Comparison of ENCODE assay signal across 11 cellular contexts in genomic region chr17:38912221-38912813, GRCh38. TPM values are rescaled to one million over a fixed set of nuclear protein-coding genes. Genes with fewer than 3 reads are reported as not detected.
DNase-seq lines count a peak whose midpoint lies in the region; ATAC-seq and TF ChIP-seq lines count a peak whose summit lies in the region.
"Had no signal": no experiment of that assay in that cellular context is flagged by ENCODE, and none has a peak within 500 bp of the region (broad histone marks: within the 10 kb centered on the region; RNA-seq: fewer than 3 reads in every experiment).

No MANE protein-coding gene starts in this region.

- DNase-seq in GM13976 (ENCODE audit: low spot score): peak; percentile 16
- DNase-seq in activated CD8-positive, alpha-beta memory T cell treated with anti-CD3 and anti-CD28 coated beads, Interleukin-2, amount 10 ng/mL, durations not matched to agents 7 days and 5 days: no peak
- peak; percentile 77 to 88 (median 85) for DNase-seq in right cardiac atrium
- DNase-seq in stimulated activated CD8-positive, alpha-beta memory T cell treated with anti-CD3 and anti-CD28 coated beads, Interleukin-4, amount 100 ng/mL, for 48 hours: peak; percentile 13
- DNase-seq in activated CD4-positive, alpha-beta T cell treated with anti-CD3 and anti-CD28 coated beads, Interleukin-2, amount 10 ng/mL, durations not matched to agents 24 days and 14 days: no peak
- DNase-seq in NCI-H1930 (lab: John Stamatoyannopoulos, UW): no peak
- DNase-seq: NCI-H446 treated with DMSO at 0.1 percent for 48 hours had no signal

- no peak overlapping the region for H3K4me3 Mint-ChIP-seq in activated CD8-positive, alpha-beta memory T cell treated with anti-CD3 and anti-CD28 coated beads, Interleukin-2, amount 10 ng/mL, durations not matched to agents 7 days and 5 days
- no peak overlapping the region for H3K4me3 Mint-ChIP-seq in activated CD4-positive, alpha-beta T cell treated with anti-CD3 and anti-CD28 coated beads, Interleukin-2, amount 10 ng/mL, durations not matched to agents 24 days and 14 days

- H3K9me3 ChIP-seq in right cardiac atrium (ENCODE audit: control insufficient read depth, low read length): no peaks in the 10 kb centered on the region
- H3K9me3 ChIP-seq: breast epithelium had no signal

- intact Hi-C loops in right cardiac atrium (cut with DNase I): no loop called here
- intact Hi-C loops in activated CD4-positive, alpha-beta T cell treated with anti-CD3 and anti-CD28 coated beads, Interleukin-2, amount 10 ng/mL, durations not matched to agents 24 days and 14 days (cut with micrococcal nuclease): no loop called here

- no peak for ATAC-seq in activated CD8-positive, alpha-beta memory T cell treated with anti-CD3 and anti-CD28 coated beads, Interleukin-2, amount 10 ng/mL, durations not matched to agents 7 days and 5 days
- ATAC-seq in right cardiac atrium: peak; percentile 35 to 52
- ATAC-seq in GM18519 (IDR thresholded peaks at IDR 0.05; ENCODE audit: low FRiP score, unreplicated experiment): no peak

- no peaks in the 10 kb centered on the region for H3K9me3 Mint-ChIP-seq in activated CD8-positive, alpha-beta memory T cell treated with anti-CD3 and anti-CD28 coated beads, Interleukin-2, amount 10 ng/mL, durations not matched to agents 7 days and 5 days (ENCODE audit: low read depth)
- no peaks in the 10 kb centered on the region for H3K9me3 Mint-ChIP-seq in activated CD4-positive, alpha-beta T cell treated with anti-CD3 and anti-CD28 coated beads, Interleukin-2, amount 10 ng/mL, durations not matched to agents 24 days and 14 days

- H3K27me3 Mint-ChIP-seq in activated CD8-positive, alpha-beta memory T cell treated with anti-CD3 and anti-CD28 coated beads, Interleukin-2, amount 10 ng/mL, durations not matched to agents 7 days and 5 days: no peaks in the 10 kb centered on the region
- H3K27me3 Mint-ChIP-seq in activated CD4-positive, alpha-beta T cell treated with anti-CD3 and anti-CD28 coated beads, Interleukin-2, amount 10 ng/mL, durations not matched to agents 24 days and 14 days: no peaks in the 10 kb centered on the region

- TF ChIP-seq CTCF in GM13976 (IDR thresholded peaks at IDR 0.05; ENCODE audit: borderline replicate concordance, control extremely low read depth, extremely low read depth, insufficient read depth, missing control alignments): no peak

- no peaks in the 10 kb centered on the region for H3K27me3 ChIP-seq in right cardiac atrium (ENCODE audit: control insufficient read depth, insufficient read depth)
- H3K27me3 ChIP-seq: breast epithelium had no signal

- peaks cover 23% of the 10 kb centered on the region for H3K36me3 Mint-ChIP-seq in activated CD8-positive, alpha-beta memory T cell treated with anti-CD3 and anti-CD28 coated beads, Interleukin-2, amount 10 ng/mL, durations not matched to agents 7 days and 5 days
- peaks cover 27% of the 10 kb centered on the region for H3K36me3 Mint-ChIP-seq in activated CD4-positive, alpha-beta T cell treated with anti-CD3 and anti-CD28 coated beads, Interleukin-2, amount 10 ng/mL, durations not matched to agents 24 days and 14 days (ENCODE audit: low read depth)

- no peak overlapping the region for H3K27ac ChIP-seq in right cardiac atrium (ENCODE audit: low read length)

- CTCF ChIA-PET in activated CD8-positive, alpha-beta memory T cell treated with anti-CD3 and anti-CD28 coated beads, Interleukin-2, amount 10 ng/mL, durations not matched to agents 7 days and 5 days (lab: Charles Lee): no interaction called here

- peaks cover 15% of the 10 kb centered on the region for H3K4me1 Mint-ChIP-seq in activated CD8-positive, alpha-beta memory T cell treated with anti-CD3 and anti-CD28 coated beads, Interleukin-2, amount 10 ng/mL, durations not matched to agents 7 days and 5 days
- H3K4me1 Mint-ChIP-seq in activated CD4-positive, alpha-beta T cell treated with anti-CD3 and anti-CD28 coated beads, Interleukin-2, amount 10 ng/mL, durations not matched to agents 24 days and 14 days: peaks cover 7% of the 10 kb centered on the region

- in situ Hi-C loops in GM13976 (cut with MboI; ENCODE audit: low sequenced_read_pairs, unreplicated experiment): no loop called here

- H3K4me1 ChIP-seq in right cardiac atrium (ENCODE audit: control insufficient read depth, insufficient read depth, low read length): peaks cover 11% of the 10 kb centered on the region

- H3K27ac Mint-ChIP-seq in activated CD8-positive, alpha-beta memory T cell treated with anti-CD3 and anti-CD28 coated beads, Interleukin-2, amount 10 ng/mL, durations not matched to agents 7 days and 5 days: peak overlapping the region; percentile 21
- H3K27ac Mint-ChIP-seq in activated CD4-positive, alpha-beta T cell treated with anti-CD3 and anti-CD28 coated beads, Interleukin-2, amount 10 ng/mL, durations not matched to agents 24 days and 14 days: no peak overlapping the region

- WGBS in right cardiac atrium: 45% methylated on average over 13 of the region's 13 CpGs

- no peak overlapping the region for H3K4me3 ChIP-seq in right cardiac atrium (ENCODE audit: low read length)
- H3K4me3 ChIP-seq: breast epithelium, skin epidermis had no signal

RNA-seq across cellular contexts. Expression of gene LASP1, which starts 42.5 kb away (rescaled TPM):
- 100 to 1,000 TPM; 208 to 239 TPM for total RNA-seq in activated CD8-positive, alpha-beta memory T cell treated with anti-CD3 and anti-CD28 coated beads, Interleukin-2, amount 10 ng/mL, durations not matched to agents 7 days and 5 days
- total RNA-seq in right cardiac atrium: 10 to 100 TPM; 29.2 to 39.6 (median 35.8) TPM
- 23.8 TPM for polyA plus RNA-seq in right cardiac atrium
- total RNA-seq in activated CD4-positive, alpha-beta T cell treated with anti-CD3 and anti-CD28 coated beads, Interleukin-2, amount 10 ng/mL, durations not matched to agents 24 days and 14 days: 130 and 131 TPM in 2 replicates

RNA-seq across cellular contexts. Expression of gene FBXO47, which starts 54.9 kb away (rescaled TPM):
- under 1 TPM in 1 of 2 experiments, not detected in 1; 0.18 TPM for total RNA-seq in activated CD8-positive, alpha-beta memory T cell treated with anti-CD3 and anti-CD28 coated beads, Interleukin-2, amount 10 ng/mL, durations not matched to agents 7 days and 5 days
- not detected for total RNA-seq in right cardiac atrium
- not detected for polyA plus RNA-seq in right cardiac atrium
- total RNA-seq in activated CD4-positive, alpha-beta T cell treated with anti-CD3 and anti-CD28 coated beads, Interleukin-2, amount 10 ng/mL, durations not matched to agents 24 days and 14 days: 0.09 TPM in 1 of 2 replicates, not detected in the other
- total RNA-seq: breast epithelium had no signal
- polyA plus RNA-seq: thymus had no signal

RNA-seq across cellular contexts. Expression of gene RPL23, which starts 58.8 kb away (rescaled TPM):
- 1,000 to 10,000 TPM in 1 of 2 experiments, 100 to 1,000 TPM in 1; 831 to 1,130 TPM for total RNA-seq in activated CD8-positive, alpha-beta memory T cell treated with anti-CD3 and anti-CD28 coated beads, Interleukin-2, amount 10 ng/mL, durations not matched to agents 7 days and 5 days
- 100 to 1,000 TPM; 830 to 995 (median 880) TPM for total RNA-seq in right cardiac atrium
- polyA plus RNA-seq in right cardiac atrium: 1,847 TPM
- total RNA-seq in activated CD4-positive, alpha-beta T cell treated with anti-CD3 and anti-CD28 coated beads, Interleukin-2, amount 10 ng/mL, durations not matched to agents 24 days and 14 days: 1,994 and 2,005 TPM in 2 replicates

Comparison
In these comparisons a context has a peak if more than half of its experiments do, and no peak if none do; other contexts are left out.
1. DNase-seq: peak in GM13976 (single experiment), right cardiac atrium (3 of 3) and stimulated activated CD8-positive, alpha-beta memory T cell treated with anti-CD3 and anti-CD28 coated beads, Interleukin-4, amount 100 ng/mL, for 48 hours (single experiment); none in activated CD8-positive, alpha-beta memory T cell treated with anti-CD3 and anti-CD28 coated beads, Interleukin-2, amount 10 ng/mL, durations not matched to agents 7 days and 5 days (single experiment), activated CD4-positive, alpha-beta T cell treated with anti-CD3 and anti-CD28 coated beads, Interleukin-2, amount 10 ng/mL, durations not matched to agents 24 days and 14 days (single experiment) and NCI-H1930 (0 of 2).
2. ATAC-seq: peak in right cardiac atrium (2 of 2); none in activated CD8-positive, alpha-beta memory T cell treated with anti-CD3 and anti-CD28 coated beads, Interleukin-2, amount 10 ng/mL, durations not matched to agents 7 days and 5 days (single experiment) and GM18519 (single experiment).